ENCODE assay signal across 16 cellular contexts in the genomic region with DNA sequence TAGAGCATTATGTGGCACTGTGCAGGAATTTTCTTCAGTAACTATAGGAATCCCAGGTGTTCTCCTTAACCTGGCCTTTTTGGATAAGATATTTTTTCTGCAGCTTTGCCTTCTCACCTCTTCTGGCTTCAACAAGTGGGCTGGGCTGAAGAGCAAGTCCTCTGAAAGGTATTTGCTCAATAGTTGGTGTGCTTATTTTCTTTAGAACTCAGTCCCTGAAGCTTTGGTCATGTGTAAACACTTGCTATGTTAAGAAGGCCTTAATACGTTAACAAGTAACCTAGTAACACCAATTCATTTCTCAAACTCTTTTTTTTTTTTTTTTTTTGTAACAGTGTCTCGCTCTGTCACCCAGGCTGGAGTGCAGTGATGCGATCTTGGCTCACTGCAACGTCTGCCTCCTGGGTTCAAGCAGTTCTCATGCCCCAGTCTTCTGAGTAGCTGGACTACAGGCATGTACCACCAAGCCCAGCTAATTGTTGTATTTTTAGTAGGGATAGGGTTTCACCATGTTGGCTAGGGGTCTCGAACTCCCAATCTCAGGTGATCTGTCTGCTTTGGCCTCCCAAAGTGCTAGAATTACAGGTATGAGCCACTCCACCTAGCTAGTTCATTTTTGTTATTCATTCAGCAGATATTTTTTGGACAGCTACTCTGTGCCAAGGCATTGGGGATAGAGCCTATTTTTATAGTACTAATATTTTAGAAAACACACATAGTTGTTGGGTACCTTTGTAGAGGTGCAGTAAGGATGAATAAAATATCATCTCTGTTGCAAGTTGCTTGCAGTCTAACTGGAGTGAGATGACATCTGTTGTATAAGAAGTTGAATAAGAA.
A peak's percentile ranks its signal among the peaks of the same experiment; 100 is the strongest.
DNase-seq lines count a peak whose midpoint lies in the region; ATAC-seq and TF ChIP-seq lines count a peak whose summit lies in the region.
"Had no signal": no experiment of that assay in that cellular context is flagged by ENCODE, and none has a peak within 500 bp of the region (broad histone marks: within the 10 kb centered on the region; RNA-seq: fewer than 3 reads in every experiment).

No MANE protein-coding gene starts in this region.

- H3K27ac Mint-ChIP-seq in T-helper 17 cell (peak overlapping the region; percentile 54), progenitor cell of endocrine pancreas (peak overlapping the region; percentile 43)
- H3K27ac Mint-ChIP-seq in activated T-cell treated with anti-CD3 and anti-CD28 coated beads, Interleukin-2, amount 50 U/mL, for 24 hours, result no peak overlapping the region

- ATAC-seq in T-helper 17 cell (no peak), GM18520 (IDR thresholded peaks at IDR 0.05; ENCODE audit: unreplicated experiment) (no peak)

- H3K36me3 Mint-ChIP-seq in T-helper 17 cell (ENCODE audit: low read depth) (no peaks in the 10 kb centered on the region), progenitor cell of endocrine pancreas (ENCODE audit: insufficient read depth) (no peaks in the 10 kb centered on the region)
- H3K36me3 Mint-ChIP-seq in activated T-cell treated with anti-CD3 and anti-CD28 coated beads, Interleukin-2, amount 50 U/mL, for 24 hours (ENCODE audit: low read depth), result peaks cover 80% of the 10 kb centered on the region

- DNase-seq in DMS53 (lab: John Stamatoyannopoulos, UW), result peak; percentile 67
- no peak for DNase-seq in T-helper 17 cell
- DNase-seq in left kidney (ENCODE audit: low read depth, low spot score), result peak; percentile 39
- no peak for DNase-seq in progenitor cell of endocrine pancreas (ENCODE audit: low spot score, unreplicated experiment)
- no peak for DNase-seq in NCI-H748 treated with DMSO at 0.1 percent for 48 hours (lab: John Stamatoyannopoulos, UW)
- DNase-seq in activated T-cell treated with anti-CD3 and anti-CD28 coated beads, Interleukin-2, amount 50 U/mL, for 24 hours, result no peak
- DNase-seq: BE2C; CD4-positive, alpha-beta memory T cell; GOT3; KBM-7; NCI-H1048; NCI-H1694; NCI-H2171; Peyer's patch; SHP77 had no signal

- no peak overlapping the region for H3K4me3 Mint-ChIP-seq in T-helper 17 cell
- H3K4me3 Mint-ChIP-seq in progenitor cell of endocrine pancreas (ENCODE audit: low read depth), result peak overlapping the region; percentile 33
- H3K4me3 Mint-ChIP-seq in activated T-cell treated with anti-CD3 and anti-CD28 coated beads, Interleukin-2, amount 50 U/mL, for 24 hours, result no peak overlapping the region
- H3K4me3 Mint-ChIP-seq: CD4-positive, alpha-beta memory T cell had no signal

- H3K27me3 Mint-ChIP-seq in T-helper 17 cell (no peaks in the 10 kb centered on the region), progenitor cell of endocrine pancreas (no peaks in the 10 kb centered on the region)
- no peaks in the 10 kb centered on the region for H3K27me3 Mint-ChIP-seq in activated T-cell treated with anti-CD3 and anti-CD28 coated beads, Interleukin-2, amount 50 U/mL, for 24 hours
- H3K27me3 Mint-ChIP-seq: CD4-positive, alpha-beta memory T cell had no signal

- H3K9me3 Mint-ChIP-seq in progenitor cell of endocrine pancreas (ENCODE audit: low read depth), result no peaks in the 10 kb centered on the region
- H3K9me3 Mint-ChIP-seq in activated T-cell treated with anti-CD3 and anti-CD28 coated beads, Interleukin-2, amount 50 U/mL, for 24 hours, result no peaks in the 10 kb centered on the region
- H3K9me3 Mint-ChIP-seq: CD4-positive, alpha-beta memory T cell had no signal

- H3K9me3 ChIP-seq in T-helper 17 cell (ENCODE audit: control insufficient read depth, low read length, poor library complexity, severe bottlenecking), result no peaks in the 10 kb centered on the region
- H3K9me3 ChIP-seq: BE2C, Peyer's patch had no signal

- H3K4me1 Mint-ChIP-seq in T-helper 17 cell (peaks cover 46% of the 10 kb centered on the region), progenitor cell of endocrine pancreas (ENCODE audit: low read depth) (peaks cover 42% of the 10 kb centered on the region)
- peaks cover 67% of the 10 kb centered on the region for H3K4me1 Mint-ChIP-seq in activated T-cell treated with anti-CD3 and anti-CD28 coated beads, Interleukin-2, amount 50 U/mL, for 24 hours (ENCODE audit: low read depth)

- no peak for TF ChIP-seq CTCF in progenitor cell of endocrine pancreas (IDR thresholded peaks at IDR 0.05; ENCODE audit: unreplicated experiment)

Comparison
In these comparisons a context has a peak if more than half of its experiments do, and no peak if none do; other contexts are left out.
1. DNase-seq: peak in DMS53 (single experiment) and left kidney (single experiment); none in T-helper 17 cell (0 of 3), progenitor cell of endocrine pancreas (single experiment), NCI-H748 treated with DMSO at 0.1 percent for 48 hours (single experiment) and activated T-cell treated with anti-CD3 and anti-CD28 coated beads, Interleukin-2, amount 50 U/mL, for 24 hours (single experiment).